1 cellular context compared by ENCODE assay signal in the genomic region with DNA sequence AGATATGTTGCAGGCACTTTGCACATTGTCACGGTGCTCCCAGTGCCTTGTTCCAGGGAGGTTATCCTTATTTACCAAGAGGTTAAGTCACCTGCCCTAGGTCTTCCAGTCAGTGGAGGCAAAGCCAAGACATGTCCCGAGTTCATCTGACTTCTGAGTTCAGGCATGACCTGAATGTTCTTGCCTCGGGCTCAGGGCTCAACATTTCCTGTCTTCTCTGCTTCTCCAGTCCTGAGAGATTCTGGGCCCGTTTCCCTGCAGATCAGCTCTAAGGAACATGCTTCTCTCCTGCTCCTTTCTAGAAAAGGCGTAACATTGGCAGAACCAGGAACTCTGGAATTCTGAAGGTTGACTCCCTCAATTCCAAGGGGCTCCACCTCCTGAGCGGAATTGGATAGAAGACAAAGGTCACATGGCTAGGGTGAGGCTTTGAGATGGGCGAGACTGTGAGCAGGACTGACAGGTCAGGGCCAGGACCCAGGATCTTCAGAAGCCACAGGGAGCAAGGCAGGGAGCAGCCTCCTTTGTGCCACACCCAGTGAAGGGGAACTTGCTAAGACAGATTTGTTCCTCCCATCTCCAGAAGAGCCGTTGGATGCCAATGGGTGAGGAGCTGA.
TF ChIP-seq lines count a peak whose summit lies in the region.

No MANE protein-coding gene starts in this region.

TF ChIP-seq in GM23338, 12 proteins besides CTCF, POLR2A, EP300 and RAD21:
- no peak for TF ChIP-seq EZH2 (IDR thresholded peaks at IDR 0.05; ENCODE audit: low read depth, unreplicated experiment)
- no peak for TF ChIP-seq REST (IDR thresholded peaks at IDR 0.05; ENCODE audit: unreplicated experiment)
- TF ChIP-seq ZNF114 (CRISPR knock-in tag; IDR thresholded peaks at IDR 0.05): no peak
- no peak for TF ChIP-seq EZH2phosphoT487 (IDR thresholded peaks at IDR 0.05; ENCODE audit: unreplicated experiment)
